11 cellular contexts compared by ENCODE assay signal in genomic region chr9:16689352-16689938, GRCh38.
DNase-seq lines count a peak whose midpoint lies in the region; ATAC-seq lines count a peak whose summit lies in the region.
"Had no signal": no experiment of that assay in that cellular context is flagged by ENCODE, and none has a peak within 500 bp of the region (broad histone marks: within the 10 kb centered on the region; RNA-seq: fewer than 3 reads in every experiment).

No MANE protein-coding gene starts in this region.

- no peak for ATAC-seq in GM21526 (IDR thresholded peaks at IDR 0.05; ENCODE audit: low FRiP score, unreplicated experiment)
- ATAC-seq in GM21723 (IDR thresholded peaks at IDR 0.05; ENCODE audit: unreplicated experiment) = no peak
- no peak for ATAC-seq in HG02798 (IDR thresholded peaks at IDR 0.05; ENCODE audit: poor library complexity, unreplicated experiment)
- no peak for ATAC-seq in GM19324 (IDR thresholded peaks at IDR 0.05; ENCODE audit: low FRiP score, unreplicated experiment)

- DNase-seq in A172 (ENCODE audit: low spot score) = peak; percentile 12
- DNase-seq in M059J (ENCODE audit: low read depth) = peak; percentile 82
- peak; percentile 44 for DNase-seq in SHP77 treated with DMSO at 0.1 percent for 48 hours (lab: John Stamatoyannopoulos, UW)
- DNase-seq in left kidney (ENCODE audit: low read depth, low spot score) = peak; percentile 28
- DNase-seq: activated CD8-positive, alpha-beta memory T cell treated with anti-CD3 and anti-CD28 coated beads, Interleukin-2, amount 50 U/mL, for 48 hours; Kasumi-1; naive B cell had no signal

Comparison
In these comparisons a context has a peak if more than half of its experiments do, and no peak if none do; other contexts are left out.
1. DNase-seq: peak in every context shown above with its lines; median percentile 82 in M059J; 44 in SHP77 treated with DMSO at 0.1 percent for 48 hours; 28 in left kidney; 12 in A172.